21 cellular contexts compared by ENCODE assay signal in the genomic region with DNA sequence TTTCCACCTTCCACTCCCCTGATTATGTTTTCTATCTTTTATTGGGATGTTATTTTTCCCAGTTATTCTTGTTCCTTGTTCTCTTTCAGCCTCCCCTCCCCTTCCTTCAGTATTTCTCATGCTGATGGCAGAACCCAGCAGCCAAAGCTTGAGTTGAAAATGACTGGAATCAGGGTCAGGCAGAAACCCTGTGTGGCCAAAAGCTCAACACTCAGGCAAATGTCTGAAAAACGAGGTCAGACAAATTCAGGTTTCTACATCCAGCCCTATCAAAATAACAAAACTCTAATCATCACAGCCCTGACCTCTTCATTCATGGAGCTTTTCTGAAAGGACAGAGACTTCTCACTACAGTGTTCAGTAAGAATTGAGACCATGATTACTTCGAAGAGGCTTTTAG.
"Had no signal": no experiment of that assay in that cellular context is flagged by ENCODE, and none has a peak within 500 bp of the region (broad histone marks: within the 10 kb centered on the region; RNA-seq: fewer than 3 reads in every experiment).

No MANE protein-coding gene starts in this region.

- H3K27me3 ChIP-seq: colonic mucosa, foreskin keratinocyte, spleen, testis, tibial nerve had no signal

- H3K27ac Mint-ChIP-seq: natural killer cell treated with Interleukin-12 subunit alpha and Interleukin-12 subunit beta and Interleukin-15 and Interleukin-18, amount 100 ng/mL, for 72 hours; stimulated activated naive B cell treated with anti-CD40 and anti-IgM and Interleukin-4, amounts not matched to agents 10 μg/mL and 1 μg/mL and 100 μg/mL, for 72 hours; stimulated activated naive CD8-positive, alpha-beta T cell treated with anti-CD3 and anti-CD28 coated beads, Interleukin-15, amount 100 ng/mL, for 72 hours had no signal

- H3K9me3 Mint-ChIP-seq: stimulated activated naive CD8-positive, alpha-beta T cell treated with anti-CD3 and anti-CD28 coated beads, Interleukin-15, amount 100 ng/mL, for 72 hours had no signal

- H3K4me3 ChIP-seq: colonic mucosa, left ventricle myocardium inferior, lower lobe of right lung, psoas muscle, spleen, testis, tibial nerve had no signal

- H3K79me2 ChIP-seq: parathyroid adenoma had no signal

- H3K4me3 Mint-ChIP-seq: natural killer cell treated with Interleukin-12 subunit alpha and Interleukin-12 subunit beta and Interleukin-15 and Interleukin-18, amount 100 ng/mL, for 72 hours; stimulated activated naive B cell treated with anti-CD40 and anti-IgM and Interleukin-4, amounts not matched to agents 10 μg/mL and 1 μg/mL and 100 μg/mL, for 72 hours; stimulated activated naive CD8-positive, alpha-beta T cell treated with anti-CD3 and anti-CD28 coated beads, Interleukin-15, amount 100 ng/mL, for 72 hours had no signal

- H3K36me3 ChIP-seq: colonic mucosa, left ventricle myocardium inferior, lower lobe of right lung, spleen, tibial nerve had no signal

- ATAC-seq: foreskin keratinocyte; left cardiac atrium; lower lobe of right lung; natural killer cell treated with Interleukin-12 subunit alpha and Interleukin-12 subunit beta and Interleukin-15 and Interleukin-18, amount 100 ng/mL, for 72 hours; psoas muscle; sciatic nerve; stimulated activated naive B cell treated with anti-CD40 and anti-IgM and Interleukin-4, amounts not matched to agents 10 μg/mL and 1 μg/mL and 100 μg/mL, for 72 hours; stimulated activated naive CD8-positive, alpha-beta T cell treated with anti-CD3 and anti-CD28 coated beads, Interleukin-15, amount 100 ng/mL, for 72 hours had no signal

- H3K27ac ChIP-seq: colonic mucosa, foreskin keratinocyte, left ventricle myocardium inferior, lower lobe of right lung, parathyroid adenoma, psoas muscle, spleen, testis, tibial nerve had no signal

- H3K36me3 Mint-ChIP-seq: natural killer cell treated with Interleukin-12 subunit alpha and Interleukin-12 subunit beta and Interleukin-15 and Interleukin-18, amount 100 ng/mL, for 72 hours; stimulated activated naive B cell treated with anti-CD40 and anti-IgM and Interleukin-4, amounts not matched to agents 10 μg/mL and 1 μg/mL and 100 μg/mL, for 72 hours had no signal

- H3K4me1 ChIP-seq: colonic mucosa, foreskin keratinocyte, left ventricle myocardium inferior, lower lobe of right lung, parathyroid adenoma, psoas muscle, spleen, testis, tibial nerve had no signal

- H3K4me1 Mint-ChIP-seq: stimulated activated naive B cell treated with anti-CD40 and anti-IgM and Interleukin-4, amounts not matched to agents 10 μg/mL and 1 μg/mL and 100 μg/mL, for 72 hours; stimulated activated naive CD8-positive, alpha-beta T cell treated with anti-CD3 and anti-CD28 coated beads, Interleukin-15, amount 100 ng/mL, for 72 hours had no signal

- DNase-seq: colonic mucosa; dermis blood vessel endothelial cell; erythroblast; foreskin keratinocyte; kidney; left cardiac atrium; left ventricle myocardium inferior; lower lobe of right lung; mesenchymal stem cell; midbrain; psoas muscle; spleen; stimulated activated CD4-positive, alpha-beta T cell treated with anti-CD3 and anti-CD28 coated beads, Interleukin-2, amount 100 ng/mL, for 24 hours; stimulated activated CD4-positive, alpha-beta T cell treated with anti-CD3 and anti-CD28 coated beads, Interleukin-4, amount 100 ng/mL, for 4 hours; stimulated activated naive B cell treated with anti-CD40 and anti-IgM and Interleukin-4, amounts not matched to agents 10 μg/mL and 1 μg/mL and 100 μg/mL, for 72 hours; stimulated activated naive CD8-positive, alpha-beta T cell treated with anti-CD3 and anti-CD28 coated beads, Interleukin-15, amount 100 ng/mL, for 72 hours; testis had no signal

- H3K27me3 Mint-ChIP-seq: stimulated activated naive B cell treated with anti-CD40 and anti-IgM and Interleukin-4, amounts not matched to agents 10 μg/mL and 1 μg/mL and 100 μg/mL, for 72 hours; stimulated activated naive CD8-positive, alpha-beta T cell treated with anti-CD3 and anti-CD28 coated beads, Interleukin-15, amount 100 ng/mL, for 72 hours had no signal

- H2AFZ ChIP-seq: parathyroid adenoma had no signal

- H3K9me3 ChIP-seq: colonic mucosa, left ventricle myocardium inferior, lower lobe of right lung, psoas muscle, testis, tibial nerve had no signal
